24 cellular contexts compared by ENCODE assay signal in genomic region chr1:36101546-36101945, GRCh38. TPM values are rescaled to one million over a fixed set of nuclear protein-coding genes. Genes with fewer than 3 reads are reported as not detected.
"Had no signal": no experiment of that assay in that cellular context is flagged by ENCODE, and none has a peak within 500 bp of the region (broad histone marks: within the 10 kb centered on the region; RNA-seq: fewer than 3 reads in every experiment).

No MANE protein-coding gene starts in this region.

- H3K9ac ChIP-seq: SK-N-SH had no signal

- H3K27ac ChIP-seq: RWPE1 had no signal

- H3K4me3 ChIP-seq: MG63 had no signal

- H3K4me2 ChIP-seq: SK-N-SH had no signal

- H3K36me3 ChIP-seq: MG63 had no signal

- H3K9me3 ChIP-seq: MG63, SK-N-SH had no signal

- H3K9me2 ChIP-seq: SK-N-SH had no signal

- ATAC-seq: Panc1, PC-3 had no signal

- H3K27me3 ChIP-seq: MG63 had no signal

- DNase-seq: Karpas-422, KG1, MG63, NCI-H1092, NCI-H1105 treated with DMSO at 0.1 percent for 48 hours, NCI-H1417 treated with DMSO at 0.1 percent for 48 hours, NCI-H146, NCI-H1694 treated with DMSO at 0.1 percent for 48 hours, NCI-H1930, NCI-H2081, NCI-H2107, NCI-H2227 treated with DMSO at 0.1 percent for 48 hours, NCI-H524 treated with DMSO at 0.1 percent for 48 hours, NCI-H69, NCI-H774, PC-3, SHP77, SK-N-SH, SW 1271 had no signal

RNA-seq across cellular contexts. Expression of gene TEKT2, which starts 17.7 kb away (rescaled TPM):
- total RNA-seq: HT-29, NCI-H460, PC-3, SK-MEL-5 had no signal

RNA-seq across cellular contexts. Expression of gene COL8A2, which starts 23.5 kb away (rescaled TPM):
- total RNA-seq: HT-29 had no signal
